ENCODE assay signal across 1 cellular context in the genomic region with DNA sequence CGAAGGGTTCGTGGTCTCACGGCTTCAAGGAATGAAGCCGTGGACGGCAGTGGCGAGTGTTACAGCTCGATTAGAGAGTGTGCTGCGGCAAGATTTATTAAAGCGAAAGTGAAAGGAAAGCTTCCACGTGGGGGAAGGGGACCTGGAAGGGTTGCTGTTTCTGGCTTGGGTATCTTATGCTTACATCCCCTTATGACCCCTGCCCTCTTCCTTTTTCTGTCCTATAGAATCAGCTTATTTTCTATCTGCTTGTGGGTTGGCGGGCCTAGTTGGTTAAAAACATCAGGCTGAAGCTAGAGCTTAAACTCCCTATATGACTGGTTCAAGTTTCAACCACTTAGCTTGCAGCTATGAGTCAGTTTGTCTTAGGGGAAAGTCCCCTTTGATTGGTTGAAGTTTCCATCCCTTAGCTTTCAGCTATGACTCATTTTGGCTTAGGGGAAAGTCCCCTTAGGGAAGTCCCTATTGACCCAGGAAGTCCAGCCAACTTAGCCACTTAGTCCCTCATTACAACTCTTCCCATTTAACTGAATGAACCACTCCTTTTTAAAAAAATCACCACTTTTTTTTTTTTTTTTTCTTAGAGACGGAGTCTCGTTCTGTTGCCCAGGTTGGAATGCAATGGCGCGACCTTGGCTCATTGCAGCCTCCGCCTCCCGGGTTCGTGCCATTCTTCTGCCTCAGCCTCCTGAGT.
TF ChIP-seq lines count a peak whose summit lies in the region.

No MANE protein-coding gene starts in this region.

TF ChIP-seq in GM12878, 131 proteins besides CTCF, POLR2A, EP300 and RAD21 (continued from another document):
- TF ChIP-seq, protein P1, sequence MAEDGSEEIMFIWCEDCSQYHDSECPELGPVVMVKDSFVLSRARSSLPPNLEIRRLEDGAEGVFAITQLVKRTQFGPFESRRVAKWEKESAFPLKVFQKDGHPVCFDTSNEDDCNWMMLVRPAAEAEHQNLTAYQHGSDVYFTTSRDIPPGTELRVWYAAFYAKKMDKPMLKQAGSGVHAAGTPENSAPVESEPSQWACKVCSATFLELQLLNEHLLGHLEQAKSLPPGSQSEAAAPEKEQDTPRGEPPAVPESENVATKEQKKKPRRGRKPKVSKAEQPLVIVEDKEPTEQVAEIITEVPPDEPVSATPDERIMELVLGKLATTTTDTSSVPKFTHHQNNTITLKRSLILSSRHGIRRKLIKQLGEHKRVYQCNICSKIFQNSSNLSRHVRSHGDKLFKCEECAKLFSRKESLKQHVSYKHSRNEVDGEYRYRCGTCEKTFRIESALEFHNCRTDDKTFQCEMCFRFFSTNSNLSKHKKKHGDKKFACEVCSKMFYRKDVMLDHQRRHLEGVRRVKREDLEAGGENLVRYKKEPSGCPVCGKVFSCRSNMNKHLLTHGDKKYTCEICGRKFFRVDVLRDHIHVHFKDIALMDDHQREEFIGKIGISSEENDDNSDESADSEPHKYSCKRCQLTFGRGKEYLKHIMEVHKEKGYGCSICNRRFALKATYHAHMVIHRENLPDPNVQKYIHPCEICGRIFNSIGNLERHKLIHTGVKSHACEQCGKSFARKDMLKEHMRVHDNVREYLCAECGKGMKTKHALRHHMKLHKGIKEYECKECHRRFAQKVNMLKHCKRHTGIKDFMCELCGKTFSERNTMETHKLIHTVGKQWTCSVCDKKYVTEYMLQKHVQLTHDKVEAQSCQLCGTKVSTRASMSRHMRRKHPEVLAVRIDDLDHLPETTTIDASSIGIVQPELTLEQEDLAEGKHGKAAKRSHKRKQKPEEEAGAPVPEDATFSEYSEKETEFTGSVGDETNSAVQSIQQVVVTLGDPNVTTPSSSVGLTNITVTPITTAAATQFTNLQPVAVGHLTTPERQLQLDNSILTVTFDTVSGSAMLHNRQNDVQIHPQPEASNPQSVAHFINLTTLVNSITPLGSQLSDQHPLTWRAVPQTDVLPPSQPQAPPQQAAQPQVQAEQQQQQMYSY (CRISPR knock-in tag; IDR thresholded peaks at IDR 0.05), result no peak
- TF ChIP-seq SIX5 (IDR thresholded peaks at IDR 0.05; ENCODE audit: low read depth, low read length, severe bottlenecking), result no peak
- no peak for TF ChIP-seq MYC (IDR thresholded peaks at IDR 0.05; ENCODE audit: insufficient read depth, insufficient read length, insufficient replicate concordance, low read length, severe bottlenecking)
- TF ChIP-seq, protein P2, sequence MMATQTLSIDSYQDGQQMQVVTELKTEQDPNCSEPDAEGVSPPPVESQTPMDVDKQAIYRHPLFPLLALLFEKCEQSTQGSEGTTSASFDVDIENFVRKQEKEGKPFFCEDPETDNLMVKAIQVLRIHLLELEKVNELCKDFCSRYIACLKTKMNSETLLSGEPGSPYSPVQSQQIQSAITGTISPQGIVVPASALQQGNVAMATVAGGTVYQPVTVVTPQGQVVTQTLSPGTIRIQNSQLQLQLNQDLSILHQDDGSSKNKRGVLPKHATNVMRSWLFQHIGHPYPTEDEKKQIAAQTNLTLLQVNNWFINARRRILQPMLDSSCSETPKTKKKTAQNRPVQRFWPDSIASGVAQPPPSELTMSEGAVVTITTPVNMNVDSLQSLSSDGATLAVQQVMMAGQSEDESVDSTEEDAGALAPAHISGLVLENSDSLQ (IDR thresholded peaks at IDR 0.05), result no peak
- 0 out of 3 replicates have a peak, but pooled peaks of 1 of the 2 experiments have one; percentile 10 for TF ChIP-seq EGR1 (IDR thresholded peaks at IDR 0.05; ENCODE audit: borderline replicate concordance in 1 of 2, low read depth in 2 of 2, low read length in 2 of 2)
- no peak for TF ChIP-seq POLR2AphosphoS5 (IDR thresholded peaks at IDR 0.05; ENCODE audit: low read length)
- peak; percentile 91 for TF ChIP-seq RELA (IDR thresholded peaks at IDR 0.05; ENCODE audit: borderline replicate concordance, partially characterized antibody)
- TF ChIP-seq SMAD1 (IDR thresholded peaks at IDR 0.05; ENCODE audit: low read depth, partially characterized antibody), result no peak
- TF ChIP-seq CEBPB (IDR thresholded peaks at IDR 0.05; ENCODE audit: borderline replicate concordance in 1 of 2, low read depth in 2 of 2, low read length in 2 of 2), result 0 out of 4 replicates have a peak, but pooled peaks of 1 of the 2 experiments have one; percentile 42
- TF ChIP-seq, protein P3, sequence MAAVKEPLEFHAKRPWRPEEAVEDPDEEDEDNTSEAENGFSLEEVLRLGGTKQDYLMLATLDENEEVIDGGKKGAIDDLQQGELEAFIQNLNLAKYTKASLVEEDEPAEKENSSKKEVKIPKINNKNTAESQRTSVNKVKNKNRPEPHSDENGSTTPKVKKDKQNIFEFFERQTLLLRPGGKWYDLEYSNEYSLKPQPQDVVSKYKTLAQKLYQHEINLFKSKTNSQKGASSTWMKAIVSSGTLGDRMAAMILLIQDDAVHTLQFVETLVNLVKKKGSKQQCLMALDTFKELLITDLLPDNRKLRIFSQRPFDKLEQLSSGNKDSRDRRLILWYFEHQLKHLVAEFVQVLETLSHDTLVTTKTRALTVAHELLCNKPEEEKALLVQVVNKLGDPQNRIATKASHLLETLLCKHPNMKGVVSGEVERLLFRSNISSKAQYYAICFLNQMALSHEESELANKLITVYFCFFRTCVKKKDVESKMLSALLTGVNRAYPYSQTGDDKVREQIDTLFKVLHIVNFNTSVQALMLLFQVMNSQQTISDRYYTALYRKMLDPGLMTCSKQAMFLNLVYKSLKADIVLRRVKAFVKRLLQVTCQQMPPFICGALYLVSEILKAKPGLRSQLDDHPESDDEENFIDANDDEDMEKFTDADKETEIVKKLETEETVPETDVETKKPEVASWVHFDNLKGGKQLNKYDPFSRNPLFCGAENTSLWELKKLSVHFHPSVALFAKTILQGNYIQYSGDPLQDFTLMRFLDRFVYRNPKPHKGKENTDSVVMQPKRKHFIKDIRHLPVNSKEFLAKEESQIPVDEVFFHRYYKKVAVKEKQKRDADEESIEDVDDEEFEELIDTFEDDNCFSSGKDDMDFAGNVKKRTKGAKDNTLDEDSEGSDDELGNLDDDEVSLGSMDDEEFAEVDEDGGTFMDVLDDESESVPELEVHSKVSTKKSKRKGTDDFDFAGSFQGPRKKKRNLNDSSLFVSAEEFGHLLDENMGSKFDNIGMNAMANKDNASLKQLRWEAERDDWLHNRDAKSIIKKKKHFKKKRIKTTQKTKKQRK (IDR thresholded peaks at IDR 0.05; ENCODE audit: low read depth, low read length), result no peak
- TF ChIP-seq YBX1 (IDR thresholded peaks at IDR 0.05), result no peak
- no peak for TF ChIP-seq PAX8 (IDR thresholded peaks at IDR 0.05)
TF ChIP-seq in GM12878: peak in this region for 35.
